ENCODE assay signal across 1 cellular context in the genomic region with DNA sequence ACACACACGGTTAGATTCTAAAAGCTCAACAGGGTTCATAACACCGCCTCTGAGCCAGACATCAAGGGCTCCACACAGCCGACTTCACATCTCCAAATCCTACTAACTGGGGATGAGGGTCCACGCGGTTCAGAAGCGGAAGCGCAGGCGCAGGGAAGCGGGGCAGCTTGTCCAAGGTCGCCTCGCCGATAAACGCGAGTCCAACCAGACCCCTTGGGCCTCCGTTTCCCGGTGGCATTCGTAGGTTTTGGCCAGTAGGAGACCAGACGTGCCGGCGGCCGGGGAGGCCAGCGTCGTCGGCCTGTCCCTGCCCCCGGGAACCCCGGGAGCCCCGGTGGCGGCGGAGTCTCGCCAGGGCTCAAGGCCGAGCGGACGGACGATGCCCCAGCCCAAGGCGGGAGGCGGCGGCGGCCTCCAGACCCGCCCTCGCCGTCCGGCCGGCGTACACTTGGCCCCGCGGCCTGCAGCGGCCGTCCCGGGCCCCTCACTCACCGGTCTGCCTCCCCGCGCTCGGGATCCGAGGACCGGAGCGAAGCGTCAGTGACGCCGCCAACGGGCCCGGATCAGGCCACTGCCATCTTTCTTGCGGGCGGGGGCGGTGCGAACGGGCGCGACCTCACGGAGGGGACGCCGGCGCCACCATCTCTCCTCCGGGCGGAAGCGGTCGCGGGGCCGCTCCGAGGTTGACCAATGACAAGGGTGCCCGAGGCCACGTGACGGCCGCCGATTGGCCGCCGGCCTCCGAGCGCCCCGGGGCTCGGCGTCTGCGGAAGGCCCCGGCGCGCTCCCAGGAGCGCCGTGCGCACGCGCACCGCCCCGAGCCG.
TF ChIP-seq lines count a peak whose summit lies in the region.

A gene with protein sequence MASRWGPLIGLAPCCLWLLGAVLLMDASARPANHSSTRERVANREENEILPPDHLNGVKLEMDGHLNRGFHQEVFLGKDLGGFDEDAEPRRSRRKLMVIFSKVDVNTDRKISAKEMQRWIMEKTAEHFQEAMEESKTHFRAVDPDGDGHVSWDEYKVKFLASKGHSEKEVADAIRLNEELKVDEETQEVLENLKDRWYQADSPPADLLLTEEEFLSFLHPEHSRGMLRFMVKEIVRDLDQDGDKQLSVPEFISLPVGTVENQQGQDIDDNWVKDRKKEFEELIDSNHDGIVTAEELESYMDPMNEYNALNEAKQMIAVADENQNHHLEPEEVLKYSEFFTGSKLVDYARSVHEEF (minus strand): TSS at position 602 of the 824 bp plus-strand sequence. CDS start 3,229 bp downstream, outside the sequence.

TF ChIP-seq in WTC11, 78 proteins besides CTCF, POLR2A, EP300 and RAD21 (continued from another document):
- TF ChIP-seq, protein P1, sequence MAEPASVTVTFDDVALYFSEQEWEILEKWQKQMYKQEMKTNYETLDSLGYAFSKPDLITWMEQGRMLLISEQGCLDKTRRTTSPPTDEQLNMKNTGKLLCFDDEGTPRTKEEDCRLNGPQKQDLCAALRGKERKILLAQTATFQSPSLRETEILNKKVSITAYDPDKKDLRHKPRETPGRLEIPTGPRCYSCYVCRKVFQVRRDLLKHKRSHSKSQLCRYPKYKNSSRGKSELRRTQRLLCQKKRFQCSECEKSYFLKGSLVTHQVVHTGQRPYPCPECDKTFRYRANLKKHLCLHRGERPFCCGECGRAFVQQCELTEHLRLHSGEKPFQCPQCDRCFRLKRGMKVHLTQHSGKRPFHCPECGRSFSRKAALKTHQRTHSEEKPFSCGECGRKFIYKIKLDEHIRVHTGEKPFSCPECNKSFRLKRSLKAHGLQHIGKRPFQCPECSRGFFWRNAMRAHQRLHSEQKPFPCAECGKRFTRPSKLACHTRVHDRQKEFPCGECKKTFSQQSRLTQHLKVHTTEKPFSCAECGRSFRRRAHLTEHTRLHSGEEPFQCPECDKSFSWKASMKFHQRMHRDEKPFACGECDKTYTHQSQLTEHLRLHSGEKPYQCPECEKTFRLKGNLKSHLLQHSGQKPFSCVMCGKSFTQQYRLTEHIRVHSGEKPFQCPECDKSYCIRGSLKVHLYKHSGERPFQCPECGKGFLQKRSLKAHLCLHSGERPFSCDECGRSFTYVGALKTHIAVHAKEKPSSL (CRISPR knock-in tag; conservative IDR thresholded peaks at IDR 0.05): no peak
- no peak for TF ChIP-seq MXD4 (CRISPR knock-in tag; IDR thresholded peaks at IDR 0.05; ENCODE audit: borderline replicate concordance)
- TF ChIP-seq SP1 (CRISPR knock-in tag; conservative IDR thresholded peaks at IDR 0.05): peak; percentile 68; the same call in 1 of the 2 replicates
- TF ChIP-seq ZNF396 (CRISPR knock-in tag; IDR thresholded peaks at IDR 0.05; ENCODE audit: borderline replicate concordance): no peak
- TF ChIP-seq, protein P2, sequence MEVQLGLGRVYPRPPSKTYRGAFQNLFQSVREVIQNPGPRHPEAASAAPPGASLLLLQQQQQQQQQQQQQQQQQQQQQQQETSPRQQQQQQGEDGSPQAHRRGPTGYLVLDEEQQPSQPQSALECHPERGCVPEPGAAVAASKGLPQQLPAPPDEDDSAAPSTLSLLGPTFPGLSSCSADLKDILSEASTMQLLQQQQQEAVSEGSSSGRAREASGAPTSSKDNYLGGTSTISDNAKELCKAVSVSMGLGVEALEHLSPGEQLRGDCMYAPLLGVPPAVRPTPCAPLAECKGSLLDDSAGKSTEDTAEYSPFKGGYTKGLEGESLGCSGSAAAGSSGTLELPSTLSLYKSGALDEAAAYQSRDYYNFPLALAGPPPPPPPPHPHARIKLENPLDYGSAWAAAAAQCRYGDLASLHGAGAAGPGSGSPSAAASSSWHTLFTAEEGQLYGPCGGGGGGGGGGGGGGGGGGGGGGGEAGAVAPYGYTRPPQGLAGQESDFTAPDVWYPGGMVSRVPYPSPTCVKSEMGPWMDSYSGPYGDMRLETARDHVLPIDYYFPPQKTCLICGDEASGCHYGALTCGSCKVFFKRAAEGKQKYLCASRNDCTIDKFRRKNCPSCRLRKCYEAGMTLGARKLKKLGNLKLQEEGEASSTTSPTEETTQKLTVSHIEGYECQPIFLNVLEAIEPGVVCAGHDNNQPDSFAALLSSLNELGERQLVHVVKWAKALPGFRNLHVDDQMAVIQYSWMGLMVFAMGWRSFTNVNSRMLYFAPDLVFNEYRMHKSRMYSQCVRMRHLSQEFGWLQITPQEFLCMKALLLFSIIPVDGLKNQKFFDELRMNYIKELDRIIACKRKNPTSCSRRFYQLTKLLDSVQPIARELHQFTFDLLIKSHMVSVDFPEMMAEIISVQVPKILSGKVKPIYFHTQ (CRISPR knock-in tag; IDR thresholded peaks at IDR 0.05): no peak
- TF ChIP-seq SMAD4 (CRISPR knock-in tag; IDR thresholded peaks at IDR 0.05): no peak
- TF ChIP-seq ZNF423 (CRISPR knock-in tag; IDR thresholded peaks at IDR 0.05): no peak
- TF ChIP-seq ELF4 (CRISPR knock-in tag; IDR thresholded peaks at IDR 0.05; ENCODE audit: low read depth): no peak
- TF ChIP-seq ZNF317 (CRISPR knock-in tag; IDR thresholded peaks at IDR 0.05; ENCODE audit: borderline replicate concordance, low read depth): no peak
- 0 out of 2 replicates have a peak, but pooled peaks have one; percentile 40 for TF ChIP-seq TEAD1 (CRISPR knock-in tag; IDR thresholded peaks at IDR 0.05)
